8 cellular contexts compared by ENCODE assay signal in genomic region chr3:47282424-47283192, GRCh38. TPM values are rescaled to one million over a fixed set of nuclear protein-coding genes. Genes with fewer than 3 reads are reported as not detected.
DNase-seq lines count a peak whose midpoint lies in the region; ATAC-seq, FAIRE-seq and TF ChIP-seq lines count a peak whose summit lies in the region.

TSS of gene KIF9 (minus strand) at chr3:47282799. CDS start at chr3:47277374, 5,425 bp downstream.
TSS of gene KLHL18 (plus strand) at chr3:47282944. CDS start at chr3:47282966, 22 bp downstream.

- H3K4me3 ChIP-seq in pancreas: peak within 1 kb of the TSS; percentile 67 to 93 (median 68)
- peak within 1 kb of the TSS; percentile 44 to 88 (median 67) for H3K4me3 ChIP-seq in thyroid gland (replicated peaks in 1 of 3)

- H3K27ac ChIP-seq in pancreas: peak within 1 kb of the TSS; percentile 94 to 99 (median 97)
- peak within 1 kb of the TSS; percentile 86 to 96 (median 89) for H3K27ac ChIP-seq in thyroid gland

- DNase-seq in NCI-H1092 treated with DMSO at 0.1 percent for 48 hours (lab: John Stamatoyannopoulos, UW) (peak; percentile 93), SKM-1 treated with dmso at 0.1 percent for 144 hours (lab: John Stamatoyannopoulos, UW; ENCODE audit: unreplicated experiment) (peak; percentile 93), Right ventricle myocardium inferior (ENCODE audit: missing footprints) (peak; percentile 98), pancreas (peak; percentile 94 to 97 (median 94)), thyroid gland (peak; percentile 95 to 96)
- DNase-seq in activated naive CD8-positive, alpha-beta T cell treated with anti-CD3 and anti-CD28 coated beads, Interleukin-2, amount 50 U/mL, for 16 hours (ENCODE audit: low read depth, low spot score): peak; percentile 91

- H3K36me3 ChIP-seq in pancreas (no peaks in the 10 kb centered on the region), thyroid gland (no peaks in the 10 kb centered on the region)

- FAIRE-seq in pancreas (lab: Jason Lieb, UNC): no peak

- TF ChIP-seq CTCF in pancreas (IDR thresholded peaks at IDR 0.05) (no peak), thyroid gland (IDR thresholded peaks at IDR 0.05) (peak in 1 of 6 experiments; percentile 15)

- H3K27me3 ChIP-seq in pancreas: no peaks in the 10 kb centered on the region
- H3K27me3 ChIP-seq in thyroid gland: no peaks in the 10 kb centered on the region

- ATAC-seq in HG02610 (IDR thresholded peaks at IDR 0.05; ENCODE audit: unreplicated experiment): peak; percentile 72
- ATAC-seq in Right ventricle myocardium inferior: peak; percentile 98
- peak; percentile 93 to 96 (median 94) for ATAC-seq in pancreas

- WGBS in pancreas, 2 donors: 0 to 1% methylated on average over 82 of the region's 82 CpGs
- WGBS in thyroid gland, 2 donors: 0 to 1% methylated on average over 74 to 79 of the region's 82 CpGs

- H3K4me1 ChIP-seq in pancreas: peaks cover 0 to 12% (median 0%) of the 10 kb centered on the region in 3 donors
- peaks cover 27 to 33% of the 10 kb centered on the region in 2 donors for H3K4me1 ChIP-seq in thyroid gland

- H3K9me3 ChIP-seq in pancreas (no peaks in the 10 kb centered on the region), thyroid gland (no peaks in the 10 kb centered on the region)

- TF ChIP-seq POLR2A in GM10847 (IDR thresholded peaks at IDR 0.05; ENCODE audit: extremely low read depth, insufficient read length): peak; percentile 65
- peak in 1 of 2 donors; percentile 67 for TF ChIP-seq POLR2A in thyroid gland (IDR thresholded peaks at IDR 0.05)

- intact Hi-C loops in Right ventricle myocardium inferior (cut with DNase I): loop anchor here (5.0 to 10.0 kb wide), 3 partner anchors 40 to 118 kb away; partner anchors contain the start of gene SETD2
- intact Hi-C loops in pancreas (cut with DNase I): no loop called here
- intact Hi-C loops in thyroid gland (cut with DNase I): no loop called here

RNA-seq across cellular contexts. Expression of gene KIF9, which starts in this region (rescaled TPM):
- total RNA-seq in Right ventricle myocardium inferior (7.6 TPM), pancreas (1 to 10 TPM; 3.7 to 7.9 (median 5.8) TPM), thyroid gland (10 to 100 TPM; 14.8 to 43.1 (median 23.8) TPM)
- polyA plus RNA-seq in pancreas: 10 to 100 TPM in 1 of 2 donors, 1 to 10 TPM in 1; 6.4 to 17.0 TPM

RNA-seq across cellular contexts. Expression of gene KLHL18, which starts in this region (rescaled TPM):
- 49.8 TPM for total RNA-seq in Right ventricle myocardium inferior
- total RNA-seq in pancreas: 10 to 100 TPM in 3 of 6 donors, 1 to 10 TPM in 3; 7.0 to 14.5 (median 9.2) TPM
- 10 to 100 TPM in 1 of 2 donors, 1 to 10 TPM in 1; 6.1 to 10.3 TPM for polyA plus RNA-seq in pancreas
- total RNA-seq in thyroid gland: 10 to 100 TPM; 25.2 to 38.7 (median 30.6) TPM

Comparison
In these comparisons a context has a peak if more than half of its experiments do, and no peak if none do; other contexts are left out.
1. Peak in every context shown above with its lines: DNase-seq, ATAC-seq, H3K4me3 ChIP-seq and H3K27ac ChIP-seq.